In genomic region chr3:72652395-72652794, GRCh38 we compare ENCODE assay signal across 29 cellular contexts.
"Had no signal": no experiment of that assay in that cellular context is flagged by ENCODE, and none has a peak within 500 bp of the region (broad histone marks: within the 10 kb centered on the region; RNA-seq: fewer than 3 reads in every experiment).

No MANE protein-coding gene starts in this region.

- H3K36me3 Mint-ChIP-seq: activated CD4-positive, alpha-beta memory T cell treated with anti-CD3 and anti-CD28 coated beads for 36 hours; activated naive CD4-positive, alpha-beta T cell treated with anti-CD3 and anti-CD28 coated beads, Interleukin-2, amount 50 U/mL, for 72 hours had no signal

- DNase-seq: activated B cell treated with CpG ODN at 0.5 μM for 24 hours; activated CD4-positive, alpha-beta memory T cell treated with anti-CD3 and anti-CD28 coated beads for 36 hours; activated CD4-positive, alpha-beta T cell treated with anti-CD3 and anti-CD28 coated beads for 1 hour; activated CD4-positive, alpha-beta T cell treated with anti-CD3 and anti-CD28 coated beads, Interleukin-2, amount 10 ng/mL, durations not matched to agents 7 days and 5 days; activated CD8-positive, alpha-beta memory T cell treated with anti-CD3 and anti-CD28 coated beads for 24 hours; activated effector memory CD4-positive, alpha-beta T cell treated with anti-CD3 and anti-CD28 coated beads, Interleukin-2, amount 50 U/mL, for 16 hours; activated naive CD4-positive, alpha-beta T cell treated with Interleukin-2 at 50 U/mL for 16 hours; activated naive CD8-positive, alpha-beta T cell treated with anti-CD3 and anti-CD28 coated beads, Interleukin-2, amount 50 U/mL, for 24 hours; activated T-cell treated with anti-CD3 and anti-CD28 coated beads, Interleukin-2, amount 50 U/mL, for 4 hours; amniotic stem cell; body of pancreas; Kasumi-1; NCI-H1092 treated with DMSO at 0.1 percent for 48 hours; NCI-H1417 treated with DMSO at 0.1 percent for 48 hours; NCI-H1694; NCI-H2029; NCI-H2107; NCI-H2171 treated with DMSO at 0.1 percent for 48 hours; NCI-H226; NCI-H526; OCI-M1; RPMI8226; SHP77 had no signal

- H3K9me3 ChIP-seq: ascending aorta, body of pancreas had no signal

- H3K27me3 ChIP-seq: ascending aorta, body of pancreas had no signal

- ATAC-seq: activated naive CD4-positive, alpha-beta T cell treated with anti-CD3 and anti-CD28 coated beads, Interleukin-2, amount 50 U/mL, for 72 hours; activated naive CD8-positive, alpha-beta T cell treated with anti-CD3 and anti-CD28 coated beads, Interleukin-2, amount 50 U/mL, for 24 hours; activated T-cell treated with anti-CD3 and anti-CD28 coated beads, Interleukin-2, amount 50 U/mL, for 4 hours; body of pancreas; K562; Panc1 had no signal

- H3K4me3 Mint-ChIP-seq: activated B cell treated with CpG ODN at 0.5 μM for 24 hours; activated CD4-positive, alpha-beta memory T cell treated with anti-CD3 and anti-CD28 coated beads for 36 hours; activated CD4-positive, alpha-beta T cell treated with anti-CD3 and anti-CD28 coated beads, Interleukin-2, amount 10 ng/mL, durations not matched to agents 7 days and 5 days; activated naive CD8-positive, alpha-beta T cell treated with anti-CD3 and anti-CD28 coated beads, Interleukin-2, amount 50 U/mL, for 24 hours; activated T-cell treated with anti-CD3 and anti-CD28 coated beads, Interleukin-2, amount 50 U/mL, for 4 hours; central memory CD8-positive, alpha-beta T cell; T-helper 1 cell treated with Interleukin-12 subunit alpha and Interleukin-12 subunit beta and Interleukin-4 antibody, amounts not matched to agents 30 μg/mL and 1 μg/mL, for 36 hours had no signal

- FAIRE-seq: K562 had no signal

- H3K27ac ChIP-seq: ascending aorta, body of pancreas had no signal

- H3K4me1 Mint-ChIP-seq: activated B cell treated with CpG ODN at 0.5 μM for 24 hours had no signal

- H3K27ac Mint-ChIP-seq: activated B cell treated with CpG ODN at 0.5 μM for 24 hours; activated CD4-positive, alpha-beta memory T cell treated with anti-CD3 and anti-CD28 coated beads for 36 hours; activated CD4-positive, alpha-beta T cell treated with anti-CD3 and anti-CD28 coated beads, Interleukin-2, amount 10 ng/mL, durations not matched to agents 7 days and 5 days; activated naive CD4-positive, alpha-beta T cell treated with anti-CD3 and anti-CD28 coated beads, Interleukin-2, amount 50 U/mL, for 72 hours; activated naive CD8-positive, alpha-beta T cell treated with anti-CD3 and anti-CD28 coated beads, Interleukin-2, amount 50 U/mL, for 24 hours; T-helper 1 cell treated with Interleukin-12 subunit alpha and Interleukin-12 subunit beta and Interleukin-4 antibody, amounts not matched to agents 30 μg/mL and 1 μg/mL, for 36 hours had no signal

- H3K27me3 Mint-ChIP-seq: central memory CD8-positive, alpha-beta T cell had no signal

- H3K4me3 ChIP-seq: ascending aorta, body of pancreas, K562 had no signal

- H3K36me3 ChIP-seq: ascending aorta had no signal

- H3K9me3 Mint-ChIP-seq: activated CD4-positive, alpha-beta memory T cell treated with anti-CD3 and anti-CD28 coated beads for 36 hours had no signal
